In genomic region chr7:1690359-1690958, GRCh38 we compare ENCODE assay signal across 2 cellular contexts.
A peak's percentile ranks its signal among the peaks of the same experiment; 100 is the strongest.
TF ChIP-seq lines count a peak whose summit lies in the region.

No MANE protein-coding gene starts in this region.

TF ChIP-seq in HEK293, 187 proteins besides CTCF, POLR2A, EP300 and RAD21 (continued from another document):
- TF ChIP-seq ZNF366 (tag by site-specific recombination; conservative IDR thresholded peaks at IDR 0.05): peak; percentile 87
- no peak for TF ChIP-seq ZEB2 (tag by site-specific recombination; IDR thresholded peaks at IDR 0.05)
- TF ChIP-seq ZNF148 (tag by site-specific recombination; IDR thresholded peaks at IDR 0.05; ENCODE audit: borderline replicate concordance): no peak
- TF ChIP-seq ZBTB17 (tag by site-specific recombination; IDR thresholded peaks at IDR 0.05): peak; percentile 93
- peak; percentile 19; the same call in 1 of the 2 replicates for TF ChIP-seq ZNF311 (tag by site-specific recombination; IDR thresholded peaks at IDR 0.05; ENCODE audit: borderline replicate concordance)
- peak; percentile 87 for TF ChIP-seq EGR2 (tag by site-specific recombination; IDR thresholded peaks at IDR 0.05; ENCODE audit: low read depth)
- TF ChIP-seq GFI1B (tag by site-specific recombination; IDR thresholded peaks at IDR 0.05): no peak
- peak; percentile 77 for TF ChIP-seq ZFHX2 (tag by site-specific recombination; conservative IDR thresholded peaks at IDR 0.05)
- no peak for TF ChIP-seq ZNF354C (tag by site-specific recombination; IDR thresholded peaks at IDR 0.05; ENCODE audit: borderline replicate concordance, low read depth)
- no peak for TF ChIP-seq BCL6B (tag by site-specific recombination; IDR thresholded peaks at IDR 0.05)
- TF ChIP-seq TSHZ1 (tag by site-specific recombination; IDR thresholded peaks at IDR 0.05; ENCODE audit: borderline replicate concordance): no peak
- TF ChIP-seq ZNF792 (tag by site-specific recombination; IDR thresholded peaks at IDR 0.05): no peak

TF ChIP-seq in H1, 55 proteins besides CTCF, POLR2A, EP300 and RAD21 (continued from another document):
- TF ChIP-seq EZH2 (IDR thresholded peaks at IDR 0.05; ENCODE audit: low read depth, low read length, severe bottlenecking) (no peak), ATF2 (IDR thresholded peaks at IDR 0.05; ENCODE audit: low read length) (no peak), E2F6 (IDR thresholded peaks at IDR 0.05) (no peak), RNF2 (IDR thresholded peaks at IDR 0.05; ENCODE audit: borderline replicate concordance, low read depth, low read length, missing control alignments, poor library complexity, severe bottlenecking) (no peak), TCF12 (IDR thresholded peaks at IDR 0.05; ENCODE audit: low read depth, low read length) (no peak), EGR1 (IDR thresholded peaks at IDR 0.05; ENCODE audit: borderline replicate concordance, low read depth, low read length) (no peak), POLR2AphosphoS5 (IDR thresholded peaks at IDR 0.05; ENCODE audit: low read depth, low read length) (no peak), JUN (IDR thresholded peaks at IDR 0.05; ENCODE audit: low read depth, low read length) (no peak), HDAC2 (IDR thresholded peaks at IDR 0.05; ENCODE audit: borderline replicate concordance in 1 of 2, low read depth in 2 of 2, low read length in 2 of 2) (no peak), POU5F1 (IDR thresholded peaks at IDR 0.05; ENCODE audit: low read depth, low read length) (no peak), RXRA (IDR thresholded peaks at IDR 0.05; ENCODE audit: insufficient read depth, low read depth, low read length) (no peak), CEBPB (IDR thresholded peaks at IDR 0.05; ENCODE audit: low read depth, low read length) (no peak), CBX5 (IDR thresholded peaks at IDR 0.05; ENCODE audit: low read depth, low read length) (no peak)
